Comparison of ENCODE assay signal across 8 cellular contexts in the genomic region with DNA sequence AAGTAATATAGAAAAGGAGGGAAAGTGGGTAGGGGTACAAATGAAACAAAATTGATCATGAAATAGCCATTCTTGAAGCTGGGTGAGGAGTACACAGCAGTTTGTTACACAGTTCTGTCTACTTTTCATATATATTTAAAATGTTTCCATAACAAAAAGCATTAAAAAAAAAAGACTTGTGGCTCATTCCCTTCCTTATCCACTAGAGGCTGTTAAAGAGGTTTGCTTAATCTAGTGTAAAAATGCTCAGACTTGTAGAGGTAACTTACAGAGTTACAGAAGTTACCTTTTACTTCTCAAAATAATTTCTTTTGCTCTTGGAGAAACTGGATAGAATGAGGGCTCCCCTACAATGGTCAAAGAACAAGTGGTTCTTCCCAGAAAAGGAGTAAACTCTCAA. TPM values are rescaled to one million over a fixed set of nuclear protein-coding genes. Genes with fewer than 3 reads are reported as not detected.
DNase-seq lines count a peak whose midpoint lies in the region; ATAC-seq and TF ChIP-seq lines count a peak whose summit lies in the region.

No MANE protein-coding gene starts in this region.

- CTCF ChIA-PET in CD4-positive, alpha-beta memory T cell (lab: Charles Lee; ENCODE audit: partially characterized antibody) = interaction anchor here (0.9 to 21.7 kb wide), 8 partner anchors 12 to 94 kb away, joined by 3 to 430 read pairs (median 4); no protein-coding TSS in a partner anchor

- H3K4me1 Mint-ChIP-seq in CD4-positive, alpha-beta memory T cell = peaks cover 73 to 96% (median 79%) of the 10 kb centered on the region in 4 donors
- peaks cover 63% of the 10 kb centered on the region for H3K4me1 Mint-ChIP-seq in activated T-helper 17 cell treated with anti-CD3 and anti-CD28 coated beads, Interleukin-2, amount 50 U/mL, for 72 hours

- POLR2A ChIA-PET in CD4-positive, alpha-beta memory T cell (lab: Charles Lee; ENCODE audit: partially characterized antibody) = interaction anchor here (1.5 to 15.0 kb wide), 3 partner anchors 8 to 77 kb away, joined by 7 to 233 read pairs (median 9); a partner anchor contains a TSS

- peaks cover 84% of the 10 kb centered on the region for H3K4me1 ChIP-seq in CD4-positive, alpha-beta memory T cell (ENCODE audit: insufficient read depth, low read length)
- H3K4me1 ChIP-seq in right lobe of liver = no peaks in the 10 kb centered on the region

- TF ChIP-seq CTCF in right lobe of liver (IDR thresholded peaks at IDR 0.05) = peak in 3 of 4 donors; percentile 22 to 36 (median 27)

- TF ChIP-seq POLR2A in right lobe of liver (IDR thresholded peaks at IDR 0.05) = no peak

- H3K9me3 ChIP-seq in CD4-positive, alpha-beta memory T cell (ENCODE audit: control insufficient read depth in 1 of 2, low read length in 2 of 2) = no peaks in the 10 kb centered on the region
- no peaks in the 10 kb centered on the region for H3K9me3 ChIP-seq in right lobe of liver

- no peaks in the 10 kb centered on the region for H3K27me3 ChIP-seq in CD4-positive, alpha-beta memory T cell (ENCODE audit: insufficient read depth, low read length)
- H3K27me3 ChIP-seq in right lobe of liver = no peaks in the 10 kb centered on the region

- H3K27ac ChIP-seq in CD4-positive, alpha-beta memory T cell (ENCODE audit: low read depth, low read length) = peak overlapping the region; percentile 39
- no peak overlapping the region for H3K27ac ChIP-seq in right lobe of liver

- H3K9me3 Mint-ChIP-seq in CD4-positive, alpha-beta memory T cell = no peaks in the 10 kb centered on the region
- no peaks in the 10 kb centered on the region for H3K9me3 Mint-ChIP-seq in activated T-helper 17 cell treated with anti-CD3 and anti-CD28 coated beads, Interleukin-2, amount 50 U/mL, for 72 hours

- H3K27ac Mint-ChIP-seq in CD4-positive, alpha-beta memory T cell = peak overlapping the region; percentile 84 to 92 (median 90)
- peak overlapping the region; percentile 95 for H3K27ac Mint-ChIP-seq in activated T-helper 17 cell treated with anti-CD3 and anti-CD28 coated beads, Interleukin-2, amount 50 U/mL, for 72 hours

- H3K27me3 Mint-ChIP-seq in CD4-positive, alpha-beta memory T cell = no peaks in the 10 kb centered on the region
- H3K27me3 Mint-ChIP-seq in activated T-helper 17 cell treated with anti-CD3 and anti-CD28 coated beads, Interleukin-2, amount 50 U/mL, for 72 hours = no peaks in the 10 kb centered on the region

- H3K36me3 ChIP-seq in CD4-positive, alpha-beta memory T cell (ENCODE audit: insufficient read depth, low read length) = no peaks in the 10 kb centered on the region
- H3K36me3 ChIP-seq in right lobe of liver = no peaks in the 10 kb centered on the region

- peak in 2 of 5 donors; percentile 33 to 43 for DNase-seq in CD4-positive, alpha-beta memory T cell
- DNase-seq in right lobe of liver = no peak
- no peak for DNase-seq in AG20443 (ENCODE audit: low spot score)
- DNase-seq in amygdala (lab: John Stamatoyannopoulos, UW) = no peak
- no peak for DNase-seq in activated CD4-positive, alpha-beta T cell treated with anti-CD3 and anti-CD28 coated beads for 1 hour
- no peak for DNase-seq in head of caudate nucleus

- no peak for ATAC-seq in activated T-helper 17 cell treated with anti-CD3 and anti-CD28 coated beads, Interleukin-2, amount 50 U/mL, for 72 hours (replicated peaks)
- ATAC-seq in right lobe of liver = no peak

- peak overlapping the region in 2 of 8 donors; percentile 9 to 80 for H3K4me3 Mint-ChIP-seq in CD4-positive, alpha-beta memory T cell
- H3K4me3 Mint-ChIP-seq in activated T-helper 17 cell treated with anti-CD3 and anti-CD28 coated beads, Interleukin-2, amount 50 U/mL, for 72 hours = peak overlapping the region; percentile 79

- TF ChIP-seq EP300 in Ishikawa (IDR thresholded peaks at IDR 0.05; ENCODE audit: borderline replicate concordance) = no peak

- intact Hi-C loops in CD4-positive, alpha-beta memory T cell (cut with micrococcal nuclease) = loop anchor here (1.0 kb wide), 2 partner anchors 12 to 78 kb away; no protein-coding TSS in a partner anchor
- intact Hi-C loops in right lobe of liver (cut with DNase I) = loop anchor here in 1 of 2 donors (10.0 kb wide), 1 partner anchor 141 kb away; no protein-coding TSS in a partner anchor
- intact Hi-C loops in head of caudate nucleus (cut with DNase I) = loop anchor here (10.0 kb wide), 1 partner anchor 79 kb away; no protein-coding TSS in a partner anchor

- H3K4me3 ChIP-seq in CD4-positive, alpha-beta memory T cell (ENCODE audit: low read length in 2 of 2) = no peak overlapping the region
- no peak overlapping the region for H3K4me3 ChIP-seq in right lobe of liver

- TF ChIP-seq RAD21 in Ishikawa (IDR thresholded peaks at IDR 0.05; ENCODE audit: low read depth) = 0 out of 2 replicates have a peak, but pooled peaks have one; percentile 12

- H3K36me3 Mint-ChIP-seq in CD4-positive, alpha-beta memory T cell = peaks cover 15 to 24% of the 10 kb centered on the region in 2 donors
- peaks cover 17% of the 10 kb centered on the region for H3K36me3 Mint-ChIP-seq in activated T-helper 17 cell treated with anti-CD3 and anti-CD28 coated beads, Interleukin-2, amount 50 U/mL, for 72 hours (ENCODE audit: low read depth)

TF ChIP-seq in Ishikawa, 13 proteins besides CTCF, POLR2A, EP300 and RAD21:
- TF ChIP-seq YY1 (IDR thresholded peaks at IDR 0.05; ENCODE audit: low read depth) (no peak), TAF1 (IDR thresholded peaks at IDR 0.05; ENCODE audit: low read depth) (no peak), CREB1 (IDR thresholded peaks at IDR 0.05; ENCODE audit: low read depth) (no peak), TEAD4 (IDR thresholded peaks at IDR 0.05) (no peak), ZBTB7A (IDR thresholded peaks at IDR 0.05; ENCODE audit: low read depth) (no peak)

RNA-seq across cellular contexts. Expression of a gene that starts 8.1 kb away (rescaled TPM):
- 100 to 1,000 TPM; 483 to 484 TPM for total RNA-seq in CD4-positive, alpha-beta memory T cell
- 100 to 1,000 TPM in 1 of 2 donors, 10 to 100 TPM in 1; 79.2 to 169 TPM for polyA plus RNA-seq in CD4-positive, alpha-beta memory T cell
- 100 to 1,000 TPM; 180 to 334 TPM for total RNA-seq in activated T-helper 17 cell treated with anti-CD3 and anti-CD28 coated beads, Interleukin-2, amount 50 U/mL, for 72 hours
- total RNA-seq in right lobe of liver = 10 to 100 TPM in 1 of 6 experiments, 1 to 10 TPM in 5; 5.0 to 15.3 (median 7.1) TPM

Comparison
In these comparisons a context has a peak if more than half of its experiments do, and no peak if none do; other contexts are left out.
1. RNA of a gene that starts 8.1 kb away (total RNA-seq): 483 to 484 TPM in CD4-positive, alpha-beta memory T cell and 180 to 334 TPM in activated T-helper 17 cell treated with anti-CD3 and anti-CD28 coated beads, Interleukin-2, amount 50 U/mL, for 72 hours; 5.0 to 15.3 TPM in right lobe of liver; every median in the first group is over 10 times any median in the second.